In genomic region chr3:135083756-135084155, GRCh38 we compare ENCODE assay signal across 21 cellular contexts.
"Had no signal": no experiment of that assay in that cellular context is flagged by ENCODE, and none has a peak within 500 bp of the region (broad histone marks: within the 10 kb centered on the region; RNA-seq: fewer than 3 reads in every experiment).

No MANE protein-coding gene starts in this region.

- DNase-seq: activated CD4-positive, alpha-beta T cell treated with anti-CD3 and anti-CD28 coated beads for 4 hours; activated CD8-positive, alpha-beta memory T cell treated with anti-CD3 and anti-CD28 coated beads, Interleukin-2, amount 50 U/mL, for 4 hours; activated CD8-positive, alpha-beta T cell treated with anti-CD3 and anti-CD28 coated beads for 36 hours; activated gamma-delta T cell treated with Interleukin-2 at 50 U/mL for 16 hours; activated naive CD4-positive, alpha-beta T cell treated with anti-CD3 and anti-CD28 coated beads, Interleukin-2, amount 10 ng/mL, durations not matched to agents 7 days and 5 days; activated naive CD8-positive, alpha-beta T cell treated with anti-CD3 and anti-CD28 coated beads for 36 hours; activated T-cell treated with anti-CD3 and anti-CD28 coated beads, Interleukin-2, amount 50 U/mL, for 72 hours; brain microvascular endothelial cell; colonic mucosa; Karpas-422; NCI-H1105 treated with DMSO at 0.1 percent for 48 hours; NCI-H187 treated with DMSO at 0.1 percent for 48 hours; NCI-H2081 treated with DMSO at 0.1 percent for 48 hours; NCI-H526; PC-9; SHP77 treated with DMSO at 0.1 percent for 48 hours had no signal

- H3K27me3 ChIP-seq: brain microvascular endothelial cell, colonic mucosa had no signal

- H3K4me2 ChIP-seq: PC-9 had no signal

- H3K4me1 Mint-ChIP-seq: activated naive CD4-positive, alpha-beta T cell treated with anti-CD3 and anti-CD28 coated beads, Interleukin-2, amount 10 ng/mL, durations not matched to agents 7 days and 5 days; activated naive CD8-positive, alpha-beta T cell treated with anti-CD3 and anti-CD28 coated beads for 36 hours had no signal

- H3K9me3 Mint-ChIP-seq: activated CD8-positive, alpha-beta T cell treated with anti-CD3 and anti-CD28 coated beads for 36 hours; activated naive CD4-positive, alpha-beta T cell treated with anti-CD3 and anti-CD28 coated beads, Interleukin-2, amount 10 ng/mL, durations not matched to agents 7 days and 5 days; activated naive CD8-positive, alpha-beta T cell treated with anti-CD3 and anti-CD28 coated beads for 36 hours; activated T-cell treated with anti-CD3 and anti-CD28 coated beads, Interleukin-2, amount 50 U/mL, for 72 hours; activated T-helper 2 cell treated with anti-CD3 and anti-CD28 coated beads, Interferon-gamma antibody, Interleukin-2, Interleukin-4, amounts not matched to agents 10 μg/mL and 5 μg/mL and 100 μg/mL, durations not matched to agents 14 hours and 24 hours and 36 hours; T-helper 1 cell treated with Interleukin-12 subunit alpha and Interleukin-12 subunit beta and Interleukin-4 antibody, amounts not matched to agents 30 μg/mL and 1 μg/mL, for 36 hours had no signal

- H3K4me3 Mint-ChIP-seq: activated CD8-positive, alpha-beta T cell treated with anti-CD3 and anti-CD28 coated beads for 36 hours; activated naive CD4-positive, alpha-beta T cell treated with anti-CD3 and anti-CD28 coated beads, Interleukin-2, amount 10 ng/mL, durations not matched to agents 7 days and 5 days; activated naive CD8-positive, alpha-beta T cell treated with anti-CD3 and anti-CD28 coated beads for 36 hours; activated T-cell treated with anti-CD3 and anti-CD28 coated beads, Interleukin-2, amount 50 U/mL, for 72 hours; T-helper 1 cell treated with Interleukin-12 subunit alpha and Interleukin-12 subunit beta and Interleukin-4 antibody, amounts not matched to agents 30 μg/mL and 1 μg/mL, for 36 hours had no signal

- H3K27me3 Mint-ChIP-seq: activated CD8-positive, alpha-beta T cell treated with anti-CD3 and anti-CD28 coated beads for 36 hours; activated naive CD4-positive, alpha-beta T cell treated with anti-CD3 and anti-CD28 coated beads, Interleukin-2, amount 10 ng/mL, durations not matched to agents 7 days and 5 days had no signal

- H3K27ac Mint-ChIP-seq: activated CD8-positive, alpha-beta T cell treated with anti-CD3 and anti-CD28 coated beads for 36 hours; activated naive CD4-positive, alpha-beta T cell treated with anti-CD3 and anti-CD28 coated beads, Interleukin-2, amount 10 ng/mL, durations not matched to agents 7 days and 5 days; activated naive CD8-positive, alpha-beta T cell treated with anti-CD3 and anti-CD28 coated beads for 36 hours; activated T-cell treated with anti-CD3 and anti-CD28 coated beads, Interleukin-2, amount 50 U/mL, for 72 hours; activated T-helper 2 cell treated with anti-CD3 and anti-CD28 coated beads, Interferon-gamma antibody, Interleukin-2, Interleukin-4, amounts not matched to agents 10 μg/mL and 5 μg/mL and 100 μg/mL, durations not matched to agents 14 hours and 24 hours and 36 hours; T-helper 1 cell treated with Interleukin-12 subunit alpha and Interleukin-12 subunit beta and Interleukin-4 antibody, amounts not matched to agents 30 μg/mL and 1 μg/mL, for 36 hours had no signal

- H3K36me3 ChIP-seq: brain microvascular endothelial cell, cardiac muscle cell, colonic mucosa had no signal

- H2AFZ ChIP-seq: PC-9 had no signal

- H3K9me3 ChIP-seq: colonic mucosa had no signal

- H3K36me3 Mint-ChIP-seq: activated naive CD4-positive, alpha-beta T cell treated with anti-CD3 and anti-CD28 coated beads, Interleukin-2, amount 10 ng/mL, durations not matched to agents 7 days and 5 days; activated naive CD8-positive, alpha-beta T cell treated with anti-CD3 and anti-CD28 coated beads for 36 hours had no signal

- H3K27ac ChIP-seq: brain microvascular endothelial cell, cardiac muscle cell, colonic mucosa, PC-9 had no signal

- ATAC-seq: activated CD4-positive, CD25-positive, alpha-beta regulatory T cell treated with anti-CD3 and anti-CD28 coated beads, Interleukin-2, amount 50 U/mL, for 24 hours; activated CD8-positive, alpha-beta T cell treated with anti-CD3 and anti-CD28 coated beads for 36 hours; activated T-cell treated with anti-CD3 and anti-CD28 coated beads, Interleukin-2, amount 50 U/mL, for 72 hours; K562 had no signal

- H3K4me3 ChIP-seq: cardiac muscle cell, colonic mucosa, K562, PC-9 had no signal

- H3K4me1 ChIP-seq: colonic mucosa had no signal
